Comparison of ENCODE assay signal across 10 cellular contexts in the genomic region with DNA sequence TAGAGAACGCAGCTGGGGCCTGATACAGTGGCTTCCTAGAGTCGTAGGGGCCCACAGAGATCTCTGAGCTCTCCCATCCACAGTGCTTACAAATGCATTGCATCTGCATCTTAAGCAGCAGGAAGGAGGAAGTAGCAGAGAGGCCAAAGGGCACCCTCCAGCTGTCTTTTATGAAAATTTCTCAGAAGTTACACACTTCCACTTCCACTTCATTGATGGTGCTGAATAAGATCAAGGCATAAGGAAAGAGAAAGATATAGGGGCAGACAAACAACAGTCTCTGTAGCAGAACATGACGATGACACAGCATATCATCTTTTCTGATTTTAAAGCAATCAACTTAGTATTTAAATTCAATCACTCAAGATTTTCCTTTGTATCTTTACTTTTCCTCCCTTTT. TPM values are rescaled to one million over a fixed set of nuclear protein-coding genes. Genes with fewer than 3 reads are reported as not detected.
DNase-seq lines count a peak whose midpoint lies in the region; ATAC-seq and TF ChIP-seq lines count a peak whose summit lies in the region.
"Had no signal": no experiment of that assay in that cellular context is flagged by ENCODE, and none has a peak within 500 bp of the region (broad histone marks: within the 10 kb centered on the region; RNA-seq: fewer than 3 reads in every experiment).

No MANE protein-coding gene starts in this region.

- ATAC-seq in HG03039 (IDR thresholded peaks at IDR 0.05; ENCODE audit: unreplicated experiment) = peak; percentile 71
- ATAC-seq: HCT116 had no signal

- TF ChIP-seq CTCF in SU-DHL-6 (IDR thresholded peaks at IDR 0.05; ENCODE audit: insufficient read depth, low read length, poor library complexity, severe bottlenecking) = no peak
- no peak for TF ChIP-seq CTCF in spleen (IDR thresholded peaks at IDR 0.05 in 8 of 11, conservative IDR thresholded peaks at IDR 0.05 in 3 of 11)
- no peak for TF ChIP-seq CTCF in vagina (IDR thresholded peaks at IDR 0.05)

- H3K36me3 Mint-ChIP-seq in activated naive CD4-positive, alpha-beta T cell treated with anti-CD3 and anti-CD28 coated beads, Interleukin-2, amount 10 ng/mL, durations not matched to agents 7 days and 5 days = peaks cover 1% of the 10 kb centered on the region

- H3K9me3 ChIP-seq in SU-DHL-6 (ENCODE audit: insufficient read depth, low read length) (no peaks in the 10 kb centered on the region), spleen (no peaks in the 10 kb centered on the region), vagina (no peaks in the 10 kb centered on the region)

- no peak overlapping the region for H3K9ac ChIP-seq in SU-DHL-6 (ENCODE audit: low read length)

- H3K4me1 ChIP-seq in spleen = peaks cover 0 to 5% (median 0%) of the 10 kb centered on the region in 6 donors
- no peaks in the 10 kb centered on the region for H3K4me1 ChIP-seq in vagina

- intact Hi-C loops in spleen (cut with DNase I; ENCODE audit: low total_unique reads) (no loop called here), vagina (cut with DNase I) (loop anchor here (5.0 kb wide), 1 partner anchor 296 kb away; no protein-coding TSS in a partner anchor)

- H3K9me3 Mint-ChIP-seq in activated naive CD4-positive, alpha-beta T cell treated with anti-CD3 and anti-CD28 coated beads, Interleukin-2, amount 10 ng/mL, durations not matched to agents 7 days and 5 days = peaks cover 2% of the 10 kb centered on the region

- no peaks in the 10 kb centered on the region for H3K79me2 ChIP-seq in SU-DHL-6 (ENCODE audit: insufficient read depth, low read length)

- peak; percentile 22 for DNase-seq in activated naive CD4-positive, alpha-beta T cell treated with anti-CD3 and anti-CD28 coated beads, Interleukin-2, amount 10 ng/mL, durations not matched to agents 7 days and 5 days
- no peak for DNase-seq in activated naive CD4-positive, alpha-beta T cell treated with Interleukin-2 at 50 U/mL for 16 hours
- DNase-seq in spleen = no peak
- no peak for DNase-seq in NCI-H2107 (lab: John Stamatoyannopoulos, UW)
- DNase-seq in vagina (ENCODE audit: extremely low spot score in 2 of 2) = no peak
- no peak for DNase-seq in H4 (ENCODE audit: low spot score)
- DNase-seq: NCI-H526 treated with DMSO at 0.1 percent for 48 hours had no signal

- TF ChIP-seq POLR2A in spleen (IDR thresholded peaks at IDR 0.05) (no peak), vagina (IDR thresholded peaks at IDR 0.05) (no peak)

- no peaks in the 10 kb centered on the region for H3K9me2 ChIP-seq in SU-DHL-6 (replicated peaks; ENCODE audit: insufficient read depth, low read length)

- 54 to 59% (median 58%) methylated on average over 3 of the region's 3 CpGs for WGBS in spleen, 5 donors

- CTCF ChIA-PET in activated naive CD4-positive, alpha-beta T cell treated with anti-CD3 and anti-CD28 coated beads, Interleukin-2, amount 10 ng/mL, durations not matched to agents 7 days and 5 days (lab: Charles Lee) = interaction anchor here (4.8 kb wide), 1 partner anchor 294 kb away, joined by 31 read pairs; no protein-coding TSS in a partner anchor

- peak overlapping the region; percentile 28 for H3K27ac Mint-ChIP-seq in activated naive CD4-positive, alpha-beta T cell treated with anti-CD3 and anti-CD28 coated beads, Interleukin-2, amount 10 ng/mL, durations not matched to agents 7 days and 5 days

- H3K4me3 ChIP-seq in SU-DHL-6 (ENCODE audit: insufficient read depth, low read length, poor library complexity, severe bottlenecking) (no peak overlapping the region), spleen (no peak overlapping the region), vagina (no peak overlapping the region)

- H3K27me3 ChIP-seq in SU-DHL-6 (ENCODE audit: low read length) (no peaks in the 10 kb centered on the region), spleen (replicated peaks in 1 of 7) (no peaks in the 10 kb centered on the region), vagina (no peaks in the 10 kb centered on the region)

- H3K4me3 Mint-ChIP-seq in activated naive CD4-positive, alpha-beta T cell treated with anti-CD3 and anti-CD28 coated beads, Interleukin-2, amount 10 ng/mL, durations not matched to agents 7 days and 5 days = no peak overlapping the region

- peak overlapping the region; percentile 56 for H2AFZ ChIP-seq in SU-DHL-6 (ENCODE audit: low read depth, low read length, severe bottlenecking)

- H3K4me2 ChIP-seq in SU-DHL-6 (ENCODE audit: low read depth, low read length, poor library complexity, severe bottlenecking) = no peak overlapping the region

- no peaks in the 10 kb centered on the region for H3K36me3 ChIP-seq in SU-DHL-6 (ENCODE audit: low read length)
- no peaks in the 10 kb centered on the region for H3K36me3 ChIP-seq in spleen
- no peaks in the 10 kb centered on the region for H3K36me3 ChIP-seq in vagina

- H3F3A ChIP-seq in SU-DHL-6 (ENCODE audit: insufficient read depth) = no peaks in the 10 kb centered on the region

- H3K27ac ChIP-seq in SU-DHL-6 (ENCODE audit: low read depth, low read length) (no peak overlapping the region), spleen (peak overlapping the region in 5 of 8 donors; percentile 6 to 58 (median 54)), vagina (no peak overlapping the region)

- no peaks in the 10 kb centered on the region for H4K20me1 ChIP-seq in SU-DHL-6 (ENCODE audit: low read depth, low read length)

- peaks cover 10% of the 10 kb centered on the region for H3K4me1 Mint-ChIP-seq in activated naive CD4-positive, alpha-beta T cell treated with anti-CD3 and anti-CD28 coated beads, Interleukin-2, amount 10 ng/mL, durations not matched to agents 7 days and 5 days

- peaks cover 10% of the 10 kb centered on the region for H3K27me3 Mint-ChIP-seq in activated naive CD4-positive, alpha-beta T cell treated with anti-CD3 and anti-CD28 coated beads, Interleukin-2, amount 10 ng/mL, durations not matched to agents 7 days and 5 days

RNA-seq across cellular contexts. Expression of a gene that starts 51.6 kb away (rescaled TPM):
- total RNA-seq in spleen = 10 to 100 TPM; 10.1 to 21.8 (median 18.7) TPM
- polyA plus RNA-seq in spleen = under 1 TPM; 0.42 to 0.54 (median 0.45) TPM
- 24.6 TPM for total RNA-seq in vagina
- 0.06 TPM in 1 of 2 replicates, not detected in the other for total RNA-seq in H4 (2014; rRNA removed; shearing (Covaris generic))

RNA-seq across cellular contexts. Expression of a gene that starts 53.2 kb away (rescaled TPM):
- total RNA-seq in spleen = 10 to 100 TPM; 21.6 to 28.8 (median 26.4) TPM
- 10 to 100 TPM; 18.7 to 30.7 (median 24.3) TPM for polyA plus RNA-seq in spleen
- 25.3 TPM for total RNA-seq in vagina
- total RNA-seq in H4 (2014; rRNA removed; shearing (Covaris generic)) = 28.6 and 37.3 TPM in 2 replicates

Comparison
In these comparisons a context has a peak if more than half of its experiments do, and no peak if none do; other contexts are left out.
1. H3K27ac ChIP-seq: peak in spleen (5 of 8); none in SU-DHL-6 (single experiment) and vagina (single experiment).
2. RNA of a gene that starts 51.6 kb away (total RNA-seq): 24.6 TPM in vagina (single experiment) and 10.1 to 21.8 TPM in spleen; 0.06 TPM in H4; every median in the first group is over 10 times any median in the second.